Comparison of ENCODE assay signal across 16 cellular contexts in genomic region chr9:134775552-134775951, GRCh38.
DNase-seq lines count a peak whose midpoint lies in the region; TF ChIP-seq lines count a peak whose summit lies in the region.
"Had no signal": no experiment of that assay in that cellular context is flagged by ENCODE, and none has a peak within 500 bp of the region (broad histone marks: within the 10 kb centered on the region; RNA-seq: fewer than 3 reads in every experiment).

No MANE protein-coding gene starts in this region.

- H3K9me2 ChIP-seq in MM.1S (replicated peaks; ENCODE audit: insufficient read depth, low read length) = no peaks in the 10 kb centered on the region

- H3K4me1 Mint-ChIP-seq in HFFc6 (ENCODE audit: low read depth) (peaks cover 48% of the 10 kb centered on the region), type B pancreatic cell (ENCODE audit: unreplicated experiment) (peaks cover 13% of the 10 kb centered on the region)
- H3K4me1 Mint-ChIP-seq: central memory CD8-positive, alpha-beta T cell had no signal

- H3K36me3 Mint-ChIP-seq in HFFc6 (ENCODE audit: low read depth) = peaks cover 29% of the 10 kb centered on the region
- H3K36me3 Mint-ChIP-seq in type B pancreatic cell = no peaks in the 10 kb centered on the region

- H3K27me3 Mint-ChIP-seq in HFFc6 (ENCODE audit: insufficient read depth) = peaks cover 34% of the 10 kb centered on the region
- peaks cover 12% of the 10 kb centered on the region for H3K27me3 Mint-ChIP-seq in type B pancreatic cell

- TF ChIP-seq CTCF in HFFc6 (IDR thresholded peaks at IDR 0.05) = no peak
- no peak for TF ChIP-seq CTCF in type B pancreatic cell (conservative IDR thresholded peaks at IDR 0.05)
- TF ChIP-seq CTCF in MM.1S (IDR thresholded peaks at IDR 0.05; ENCODE audit: low read length) = no peak

- H3K4me2 ChIP-seq in MM.1S (ENCODE audit: low read depth, low read length) = no peak overlapping the region

- no peak overlapping the region for H3K27ac ChIP-seq in MM.1S (ENCODE audit: low read length)
- H3K27ac ChIP-seq: heart right ventricle had no signal

- H3K79me2 ChIP-seq in MM.1S (ENCODE audit: low read length) = no peaks in the 10 kb centered on the region

- no peaks in the 10 kb centered on the region for H3K9me3 ChIP-seq in MM.1S (replicated peaks; ENCODE audit: insufficient read depth, low read length)
- H3K9me3 ChIP-seq: heart right ventricle had no signal

- H3K4me3 ChIP-seq in MM.1S (ENCODE audit: low read length) = no peak overlapping the region
- H3K4me3 ChIP-seq: heart right ventricle had no signal

- H3K9ac ChIP-seq in MM.1S (ENCODE audit: low read length) = no peak overlapping the region

- H3K27ac Mint-ChIP-seq in HFFc6 (peak overlapping the region; percentile 96), type B pancreatic cell (peak overlapping the region; percentile 23)
- H3K27ac Mint-ChIP-seq: activated naive CD4-positive, alpha-beta T cell treated with anti-CD3 and anti-CD28 coated beads for 36 hours had no signal

- H3K4me3 Mint-ChIP-seq in HFFc6 = peak overlapping the region; percentile 67
- no peak overlapping the region for H3K4me3 Mint-ChIP-seq in type B pancreatic cell
- H3K4me3 Mint-ChIP-seq: activated naive CD4-positive, alpha-beta T cell treated with anti-CD3 and anti-CD28 coated beads for 36 hours; central memory CD8-positive, alpha-beta T cell; stimulated activated naive CD8-positive, alpha-beta T cell treated with anti-CD3 and anti-CD28 coated beads, Interleukin-15, amount 100 ng/mL, for 72 hours had no signal

- H4K20me1 ChIP-seq in MM.1S (ENCODE audit: insufficient read depth, low read length) = no peaks in the 10 kb centered on the region

- peak; percentile 89 for DNase-seq in HFFc6
- peak; percentile 73 for DNase-seq in astrocyte of the hippocampus (ENCODE audit: low read depth, low spot score)
- DNase-seq in iris pigment epithelial cell (ENCODE audit: low read depth) = peak; percentile 89
- no peak for DNase-seq in type B pancreatic cell (ENCODE audit: extremely low spot score, unreplicated experiment)
- DNase-seq in stimulated activated CD4-positive, alpha-beta T cell treated with anti-CD3 and anti-CD28 coated beads, Interleukin-2, amount 100 ng/mL, for 48 hours = no peak
- no peak for DNase-seq in HPDE6-E6E7 (ENCODE audit: extremely low spot score)
- no peak for DNase-seq in MM.1S
- DNase-seq: activated CD4-positive, alpha-beta T cell treated with anti-CD3 and anti-CD28 coated beads for 1 hour; activated CD8-positive, alpha-beta memory T cell treated with anti-CD3 and anti-CD28 coated beads, Interleukin-2, amount 50 U/mL, for 48 hours; activated naive CD4-positive, alpha-beta T cell treated with anti-CD3 and anti-CD28 coated beads for 36 hours; heart right ventricle; NCI-H1436; NCI-H446; stimulated activated naive CD8-positive, alpha-beta T cell treated with anti-CD3 and anti-CD28 coated beads, Interleukin-15, amount 100 ng/mL, for 72 hours; SW 1271 had no signal

- H3K9me3 Mint-ChIP-seq in HFFc6 = no peaks in the 10 kb centered on the region
- H3K9me3 Mint-ChIP-seq in type B pancreatic cell = no peaks in the 10 kb centered on the region
- H3K9me3 Mint-ChIP-seq: activated naive CD4-positive, alpha-beta T cell treated with anti-CD3 and anti-CD28 coated beads for 36 hours; central memory CD8-positive, alpha-beta T cell; stimulated activated naive CD8-positive, alpha-beta T cell treated with anti-CD3 and anti-CD28 coated beads, Interleukin-15, amount 100 ng/mL, for 72 hours had no signal

- no peaks in the 10 kb centered on the region for H3K4me1 ChIP-seq in MM.1S (ENCODE audit: low read length)

- no peaks in the 10 kb centered on the region for H3F3A ChIP-seq in MM.1S (ENCODE audit: insufficient read depth, low read length)

- no peak overlapping the region for H2AFZ ChIP-seq in MM.1S (ENCODE audit: low read length)

- no peaks in the 10 kb centered on the region for H3K36me3 ChIP-seq in MM.1S (replicated peaks; ENCODE audit: insufficient read depth, low read length)

- peaks cover 100% of the 10 kb centered on the region for H3K27me3 ChIP-seq in MM.1S (replicated peaks; ENCODE audit: insufficient read depth, low read length)

Comparison
In these comparisons a context has a peak if more than half of its experiments do, and no peak if none do; other contexts are left out.
1. DNase-seq: peak in HFFc6 (single experiment), astrocyte of the hippocampus (single experiment) and iris pigment epithelial cell (single experiment); none in type B pancreatic cell (single experiment), stimulated activated CD4-positive, alpha-beta T cell treated with anti-CD3 and anti-CD28 coated beads, Interleukin-2, amount 100 ng/mL, for 48 hours (0 of 2), HPDE6-E6E7 (single experiment) and MM.1S (single experiment).